In the genomic region with DNA sequence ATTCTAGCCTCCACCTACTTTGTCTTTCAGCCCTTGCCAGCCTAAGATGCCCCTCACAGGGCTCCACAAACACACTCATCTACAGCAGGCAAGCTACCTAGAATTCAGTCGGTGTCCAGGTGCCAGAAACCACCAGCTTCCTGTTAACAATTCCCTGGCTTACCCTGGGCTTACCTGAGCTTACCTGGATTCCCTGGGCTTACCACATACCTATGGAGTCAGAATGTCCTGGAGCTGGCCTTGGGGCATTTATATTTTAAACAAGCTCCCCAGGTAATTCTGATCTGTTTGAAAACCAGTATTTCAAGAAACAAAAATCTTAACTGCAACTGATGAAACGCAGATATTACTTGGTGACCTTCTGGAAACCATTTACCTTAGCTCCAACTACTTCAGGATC, we compare ENCODE assay signal across 32 cellular contexts.
"Had no signal": no experiment of that assay in that cellular context is flagged by ENCODE, and none has a peak within 500 bp of the region (broad histone marks: within the 10 kb centered on the region; RNA-seq: fewer than 3 reads in every experiment).

No MANE protein-coding gene starts in this region.

- H3K4me3 ChIP-seq: ascending aorta, esophagus muscularis mucosa, heart right ventricle, psoas muscle, sigmoid colon, upper lobe of left lung, vagina had no signal

- H2AFZ ChIP-seq: parathyroid adenoma had no signal

- H3K9me3 ChIP-seq: ascending aorta, esophagus muscularis mucosa, heart right ventricle, psoas muscle, sigmoid colon, upper lobe of left lung, vagina had no signal

- H3K4me1 ChIP-seq: heart right ventricle, parathyroid adenoma, psoas muscle, sigmoid colon, vagina had no signal

- ATAC-seq: heart right ventricle; left colon; naive thymus-derived CD8-positive, alpha-beta T cell; psoas muscle; stimulated activated effector memory CD8-positive, alpha-beta T cell treated with anti-CD3 and anti-CD28 coated beads, Interleukin-12 subunit alpha, Interleukin-12 subunit beta, amount 100 ng/mL, for 72 hours; stimulated activated naive CD8-positive, alpha-beta T cell treated with anti-CD3 and anti-CD28 coated beads, Interleukin-15, amount 100 ng/mL, for 72 hours had no signal

- H3K27me3 ChIP-seq: ascending aorta, brain microvascular endothelial cell, esophagus muscularis mucosa, heart right ventricle, sigmoid colon, upper lobe of left lung, vagina had no signal

- H3K27ac ChIP-seq: ascending aorta, brain microvascular endothelial cell, esophagus muscularis mucosa, heart right ventricle, parathyroid adenoma, psoas muscle, sigmoid colon, upper lobe of left lung, vagina, VCaP had no signal

- FAIRE-seq: endothelial cell of umbilical vein, kidney, small intestine, TTC549 had no signal

- H3K9ac ChIP-seq: parathyroid adenoma had no signal

- H3K36me3 ChIP-seq: ascending aorta, brain microvascular endothelial cell, esophagus muscularis mucosa, heart right ventricle, sigmoid colon, upper lobe of left lung, vagina had no signal

- H3K79me2 ChIP-seq: parathyroid adenoma had no signal

- DNase-seq: activated CD4-positive, alpha-beta memory T cell treated with anti-CD3 and anti-CD28 coated beads, Interleukin-2, amount 10 ng/mL, durations not matched to agents 7 days and 5 days; activated CD4-positive, alpha-beta T cell treated with anti-CD3 and anti-CD28 coated beads for 1 hour; activated CD4-positive, alpha-beta T cell treated with anti-CD3 and anti-CD28 coated beads, Interleukin-2, amount 10 ng/mL, durations not matched to agents 7 days and 5 days; activated CD8-positive, alpha-beta memory T cell treated with anti-CD3 and anti-CD28 coated beads, Interleukin-2, amount 50 U/mL, for 48 hours; activated gamma-delta T cell; activated naive CD4-positive, alpha-beta T cell treated with anti-CD3 and anti-CD28 coated beads, Interleukin-2, amount 10 ng/mL, durations not matched to agents 7 days and 5 days; activated naive CD8-positive, alpha-beta T cell treated with anti-CD3 and anti-CD28 coated beads, Interleukin-2, amount 10 ng/mL, durations not matched to agents 7 days and 5 days; activated T-cell treated with anti-CD3 and anti-CD28 coated beads, Interleukin-2, amount 50 U/mL, for 24 hours; brain microvascular endothelial cell; central memory CD4-positive, alpha-beta T cell; foreskin melanocyte; heart right ventricle; kidney; left colon; midbrain; naive thymus-derived CD8-positive, alpha-beta T cell; nucleus accumbens; psoas muscle; sigmoid colon; small intestine; stimulated activated CD4-positive, alpha-beta T cell treated with anti-CD3 and anti-CD28 coated beads, Interleukin-4, amount 100 ng/mL, for 24 hours; stimulated activated naive CD8-positive, alpha-beta T cell treated with anti-CD3 and anti-CD28 coated beads, Interleukin-15, amount 100 ng/mL, for 72 hours; substantia nigra; upper lobe of left lung had no signal
